9 cellular contexts compared by ENCODE assay signal in the genomic region with DNA sequence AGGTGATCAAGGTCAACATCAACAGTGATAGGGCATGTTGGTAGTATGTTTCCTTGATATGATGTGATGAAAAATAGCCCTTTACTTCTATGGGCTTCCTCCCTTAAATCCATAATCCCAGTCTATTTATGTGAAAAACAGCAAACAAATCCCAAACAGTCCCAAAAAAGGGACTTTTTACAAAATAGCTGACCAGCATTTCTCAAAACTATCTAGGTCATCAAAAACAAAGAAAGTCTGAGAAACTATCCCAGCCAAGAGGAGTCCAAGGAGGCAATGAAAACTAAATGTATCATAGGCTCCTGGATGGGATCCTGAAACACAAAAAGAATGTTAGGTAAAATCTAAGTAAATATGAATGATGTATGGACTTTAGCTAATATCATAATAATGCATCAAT.
"Had no signal": no experiment of that assay in that cellular context is flagged by ENCODE, and none has a peak within 500 bp of the region (broad histone marks: within the 10 kb centered on the region; RNA-seq: fewer than 3 reads in every experiment).

No MANE protein-coding gene starts in this region.

- H3K4me2 ChIP-seq: GM23338 had no signal

- ATAC-seq: GM23338, HCT116 had no signal

- H3K27ac ChIP-seq: HL-60 had no signal

- H3K9me3 ChIP-seq: HAP-1 had no signal

- H2AFZ ChIP-seq: GM23338 had no signal

- H3K36me3 ChIP-seq: HAP-1 had no signal

- FAIRE-seq: H1 had no signal

- DNase-seq: H7, HFFc6, Kasumi-1, KG1 had no signal

- H3K4me3 ChIP-seq: GM23338, HAP-1 had no signal
